7 cellular contexts compared by ENCODE assay signal in the genomic region with DNA sequence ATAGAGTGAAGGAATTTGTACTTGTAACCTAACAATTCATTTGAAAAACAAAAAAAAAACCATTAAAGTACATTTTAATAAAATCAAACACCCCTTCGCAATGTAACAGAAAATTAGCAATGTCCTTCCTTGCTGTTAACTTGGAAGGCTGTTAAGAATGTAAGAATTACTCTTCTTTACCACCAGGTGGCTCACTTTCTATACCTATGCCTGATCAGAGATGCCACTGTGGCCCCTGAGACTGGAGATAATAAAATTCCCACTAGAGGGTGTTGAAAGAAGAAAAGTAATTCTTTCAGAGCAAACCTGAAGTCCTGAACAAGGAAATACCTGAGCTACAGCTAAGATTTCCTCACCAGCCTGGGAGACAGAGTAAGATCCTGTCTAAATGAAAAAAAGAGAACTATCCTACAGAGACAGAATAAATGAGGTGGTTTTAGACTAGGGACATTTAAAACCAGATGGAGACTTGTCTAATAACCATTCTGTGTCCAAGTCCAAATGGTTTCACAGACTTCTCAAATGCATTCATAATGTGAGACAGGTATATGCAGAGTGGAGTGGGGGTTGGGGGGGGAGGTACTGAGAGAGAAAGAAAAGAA.
DNase-seq lines count a peak whose midpoint lies in the region; ATAC-seq and TF ChIP-seq lines count a peak whose summit lies in the region.

No MANE protein-coding gene starts in this region.

- POLR2A ChIA-PET in WTC11 (lab: Charles Lee): no interaction called here

- H3K36me3 Mint-ChIP-seq in WTC11: no peaks in the 10 kb centered on the region

- DNase-seq in DMS153 (lab: John Stamatoyannopoulos, UW) (peak; percentile 14), NCI-H1694 treated with DMSO at 0.1 percent for 48 hours (lab: John Stamatoyannopoulos, UW) (peak; percentile 64), WTC11 (ENCODE audit: low spot score) (peak; percentile 12), hepatic stellate cell (ENCODE audit: low spot score) (peak; percentile 8), superior temporal gyrus (ENCODE audit: extremely low spot score) (peak; percentile 80)

- H3K27ac Mint-ChIP-seq in WTC11: no peak overlapping the region

- H3K9me3 Mint-ChIP-seq in WTC11: peaks cover 11% of the 10 kb centered on the region

- H3K27me3 Mint-ChIP-seq in WTC11 (ENCODE audit: low read depth): peaks cover 59% of the 10 kb centered on the region

- TF ChIP-seq CTCF in WTC11 (IDR thresholded peaks at IDR 0.05): peak; percentile 76

- peaks cover 23% of the 10 kb centered on the region for H3K4me1 Mint-ChIP-seq in WTC11

- CTCF ChIA-PET in WTC11 (lab: Charles Lee): interaction anchor here (0.6 to 3.1 kb wide), 4 partner anchors 15 to 1051 kb away, joined by 3 to 11 read pairs (median 5); no protein-coding TSS in a partner anchor

- no peak overlapping the region for H3K4me3 Mint-ChIP-seq in WTC11

- ATAC-seq in GM18867 (IDR thresholded peaks at IDR 0.05; ENCODE audit: unreplicated experiment): peak; percentile 97
- peak; percentile 95 for ATAC-seq in HG02938 (IDR thresholded peaks at IDR 0.05; ENCODE audit: unreplicated experiment)
- ATAC-seq in WTC11: peak; percentile 70

TF ChIP-seq in WTC11, 78 proteins besides CTCF, POLR2A, EP300 and RAD21:
- TF ChIP-seq OVOL2 (CRISPR knock-in tag; IDR thresholded peaks at IDR 0.05; ENCODE audit: borderline replicate concordance) (no peak), TEAD1 (CRISPR knock-in tag; IDR thresholded peaks at IDR 0.05) (no peak), RELA (CRISPR knock-in tag; IDR thresholded peaks at IDR 0.05; ENCODE audit: borderline replicate concordance) (no peak), CDX4 (CRISPR knock-in tag; IDR thresholded peaks at IDR 0.05; ENCODE audit: borderline replicate concordance) (no peak), PRRX2 (CRISPR knock-in tag; IDR thresholded peaks at IDR 0.05) (no peak), ZNF671 (CRISPR knock-in tag; IDR thresholded peaks at IDR 0.05) (no peak)
- TF ChIP-seq, protein P1, sequence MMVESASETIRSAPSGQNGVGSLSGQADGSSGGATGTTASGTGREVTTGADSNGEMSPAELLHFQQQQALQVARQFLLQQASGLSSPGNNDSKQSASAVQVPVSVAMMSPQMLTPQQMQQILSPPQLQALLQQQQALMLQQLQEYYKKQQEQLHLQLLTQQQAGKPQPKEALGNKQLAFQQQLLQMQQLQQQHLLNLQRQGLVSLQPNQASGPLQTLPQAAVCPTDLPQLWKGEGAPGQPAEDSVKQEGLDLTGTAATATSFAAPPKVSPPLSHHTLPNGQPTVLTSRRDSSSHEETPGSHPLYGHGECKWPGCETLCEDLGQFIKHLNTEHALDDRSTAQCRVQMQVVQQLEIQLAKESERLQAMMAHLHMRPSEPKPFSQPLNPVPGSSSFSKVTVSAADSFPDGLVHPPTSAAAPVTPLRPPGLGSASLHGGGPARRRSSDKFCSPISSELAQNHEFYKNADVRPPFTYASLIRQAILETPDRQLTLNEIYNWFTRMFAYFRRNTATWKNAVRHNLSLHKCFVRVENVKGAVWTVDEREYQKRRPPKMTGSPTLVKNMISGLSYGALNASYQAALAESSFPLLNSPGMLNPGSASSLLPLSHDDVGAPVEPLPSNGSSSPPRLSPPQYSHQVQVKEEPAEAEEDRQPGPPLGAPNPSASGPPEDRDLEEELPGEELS (CRISPR knock-in tag; IDR thresholded peaks at IDR 0.05): no peak
- TF ChIP-seq, protein P2, sequence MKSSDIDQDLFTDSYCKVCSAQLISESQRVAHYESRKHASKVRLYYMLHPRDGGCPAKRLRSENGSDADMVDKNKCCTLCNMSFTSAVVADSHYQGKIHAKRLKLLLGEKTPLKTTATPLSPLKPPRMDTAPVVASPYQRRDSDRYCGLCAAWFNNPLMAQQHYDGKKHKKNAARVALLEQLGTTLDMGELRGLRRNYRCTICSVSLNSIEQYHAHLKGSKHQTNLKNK (CRISPR knock-in tag; IDR thresholded peaks at IDR 0.05): no peak

Comparison
In these comparisons a context has a peak if more than half of its experiments do, and no peak if none do; other contexts are left out.
1. Peak in every context shown above with its lines: DNase-seq and ATAC-seq.
2. DNase-seq: peak in every context shown above with its lines; median percentile 80 in superior temporal gyrus; 64 in NCI-H1694 treated with DMSO at 0.1 percent for 48 hours; 14 in DMS153; 12 in WTC11; 8 in hepatic stellate cell.